14 cellular contexts compared by ENCODE assay signal in the genomic region with DNA sequence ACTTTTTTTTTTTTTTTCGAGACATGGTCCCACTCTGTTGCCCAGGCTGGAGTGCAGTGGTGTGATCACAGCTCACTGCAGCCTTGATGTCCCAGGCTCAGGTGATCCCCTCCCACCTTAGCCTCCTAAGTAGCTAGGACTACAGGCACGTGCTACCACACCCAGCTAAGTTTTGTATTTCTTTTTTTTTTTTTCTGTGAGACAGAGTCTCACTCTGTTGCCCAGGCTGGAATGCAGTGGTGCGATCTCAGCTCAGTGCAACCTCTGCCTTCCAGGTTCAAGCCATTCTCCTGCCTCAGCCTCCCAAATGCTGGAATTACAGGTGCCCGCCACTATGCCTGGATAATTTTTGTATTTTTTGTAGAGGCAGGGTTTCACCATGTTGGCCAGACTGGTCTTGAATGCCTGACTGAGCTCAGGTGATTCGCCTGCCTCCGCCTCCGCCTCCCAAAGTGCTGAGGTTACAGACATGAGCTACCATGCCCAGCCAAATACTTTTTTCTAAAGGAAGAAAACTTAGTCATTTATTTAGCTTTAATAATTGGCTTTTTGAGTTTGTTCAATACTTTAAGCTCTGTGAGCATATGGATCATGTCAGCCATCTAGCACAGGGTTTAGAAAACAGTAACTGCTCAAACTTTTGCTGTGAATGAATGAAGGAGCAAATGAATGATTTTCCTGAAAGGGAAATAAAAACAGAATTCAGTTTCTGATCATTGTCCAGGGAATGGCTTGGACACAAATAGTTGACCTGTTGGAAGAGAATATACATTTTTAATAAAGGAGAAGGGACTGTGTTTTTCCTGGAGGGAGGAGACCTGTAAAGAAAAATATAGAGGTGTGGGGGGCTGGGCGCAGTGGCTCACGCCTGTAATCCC. TPM values are rescaled to one million over a fixed set of nuclear protein-coding genes. Genes with fewer than 3 reads are reported as not detected.
DNase-seq lines count a peak whose midpoint lies in the region; ATAC-seq and TF ChIP-seq lines count a peak whose summit lies in the region.
"Had no signal": no experiment of that assay in that cellular context is flagged by ENCODE, and none has a peak within 500 bp of the region (broad histone marks: within the 10 kb centered on the region; RNA-seq: fewer than 3 reads in every experiment).

No MANE protein-coding gene starts in this region.

- no peak overlapping the region for H3K27ac ChIP-seq in colonic mucosa
- no peak overlapping the region for H3K27ac ChIP-seq in OCI-LY7 (ENCODE audit: low read depth, low read length, poor library complexity, severe bottlenecking)

- H3K27me3 Mint-ChIP-seq in type B pancreatic cell: no peaks in the 10 kb centered on the region
- H3K27me3 Mint-ChIP-seq: activated CD4-positive, alpha-beta T cell treated with anti-CD3 and anti-CD28 coated beads for 36 hours; IgD-negative memory B cell; naive thymus-derived CD8-positive, alpha-beta T cell had no signal

- H3K4me3 ChIP-seq in epithelial cell of esophagus (ENCODE audit: low read length): no peak overlapping the region
- H3K4me3 ChIP-seq in colonic mucosa: no peak overlapping the region
- no peak overlapping the region for H3K4me3 ChIP-seq in OCI-LY7 (ENCODE audit: low read depth, low read length, poor library complexity, severe bottlenecking)

- H3K4me2 ChIP-seq in OCI-LY7 (ENCODE audit: low read length): no peak overlapping the region

- intact Hi-C loops in colonic mucosa (cut with DNase I) (no loop called here), OCI-LY7 (cut with micrococcal nuclease; ENCODE audit: unreplicated experiment) (no loop called here)

- no peaks in the 10 kb centered on the region for H3K9me3 ChIP-seq in colonic mucosa
- no peaks in the 10 kb centered on the region for H3K9me3 ChIP-seq in OCI-LY7 (ENCODE audit: low read length)
- H3K9me3 ChIP-seq: BE2C had no signal

- H3K4me3 Mint-ChIP-seq in type B pancreatic cell: no peak overlapping the region
- H3K4me3 Mint-ChIP-seq: activated CD4-positive, alpha-beta T cell treated with anti-CD3 and anti-CD28 coated beads for 36 hours; naive thymus-derived CD8-positive, alpha-beta T cell had no signal

- CTCF ChIA-PET in OCI-LY7 (lab: Charles Lee; ENCODE audit: unreplicated experiment): no interaction called here

- no peak overlapping the region for H2AFZ ChIP-seq in OCI-LY7 (ENCODE audit: low read length)

- TF ChIP-seq CTCF in epithelial cell of esophagus (IDR thresholded peaks at IDR 0.05; ENCODE audit: insufficient read depth, low read depth, low read length, missing control alignments) (no peak), colonic mucosa (IDR thresholded peaks at IDR 0.05) (no peak), type B pancreatic cell (conservative IDR thresholded peaks at IDR 0.05) (no peak), OCI-LY7 (conservative IDR thresholded peaks at IDR 0.05; ENCODE audit: low read length) (no peak)

- H3K36me3 ChIP-seq in colonic mucosa (no peaks in the 10 kb centered on the region), OCI-LY7 (ENCODE audit: insufficient read depth, low read length) (peaks cover 2% of the 10 kb centered on the region)
- H3K36me3 ChIP-seq: BE2C had no signal

- peaks cover 80% of the 10 kb centered on the region; the same call in 1 of the 2 replicates for H3K79me2 ChIP-seq in OCI-LY7 (ENCODE audit: insufficient read depth, low read depth, low read length)

- H3K9me3 Mint-ChIP-seq in type B pancreatic cell: no peaks in the 10 kb centered on the region
- H3K9me3 Mint-ChIP-seq: IgD-negative memory B cell; naive thymus-derived CD8-positive, alpha-beta T cell had no signal

- H3K9me2 ChIP-seq in OCI-LY7 (ENCODE audit: insufficient read depth, low read length): no peaks in the 10 kb centered on the region

- no peak overlapping the region for H3K27ac Mint-ChIP-seq in type B pancreatic cell
- H3K27ac Mint-ChIP-seq: activated CD4-positive, alpha-beta T cell treated with anti-CD3 and anti-CD28 coated beads for 36 hours had no signal

- peak; percentile 74 for DNase-seq in epithelial cell of esophagus (ENCODE audit: low read depth)
- DNase-seq in colonic mucosa: no peak
- no peak for DNase-seq in type B pancreatic cell (ENCODE audit: extremely low spot score, unreplicated experiment)
- no peak for DNase-seq in OCI-LY7 (ENCODE audit: low spot score)
- no peak for DNase-seq in LoVo (ENCODE audit: low spot score)
- DNase-seq: BE2C; left colon; naive thymus-derived CD8-positive, alpha-beta T cell; NCI-H1694 had no signal

- ATAC-seq in GM18508 (IDR thresholded peaks at IDR 0.05; ENCODE audit: insufficient read depth, unreplicated experiment) (peak; percentile 3), GM21526 (IDR thresholded peaks at IDR 0.05; ENCODE audit: low FRiP score, unreplicated experiment) (peak; percentile 14), HG03097 (IDR thresholded peaks at IDR 0.05; ENCODE audit: low FRiP score, unreplicated experiment) (peak; percentile 2)
- ATAC-seq: left colon; naive thymus-derived CD8-positive, alpha-beta T cell had no signal

- no TSS peak for BruUV-seq in OCI-LY7 (replicated peaks; lab: Mats Ljungman, UMichigan)

- no peaks in the 10 kb centered on the region for H3K27me3 ChIP-seq in colonic mucosa
- H3K27me3 ChIP-seq: BE2C had no signal

- H3K36me3 Mint-ChIP-seq in type B pancreatic cell: peaks cover 9% of the 10 kb centered on the region

- H3K4me1 ChIP-seq in colonic mucosa: no peaks in the 10 kb centered on the region
- H3K4me1 ChIP-seq in OCI-LY7 (ENCODE audit: insufficient read depth, low read length, poor library complexity, severe bottlenecking): peaks cover 37% of the 10 kb centered on the region
- H3K4me1 ChIP-seq: BE2C had no signal

- peaks cover 32% of the 10 kb centered on the region for H3K4me1 Mint-ChIP-seq in type B pancreatic cell (ENCODE audit: unreplicated experiment)

- POLR2A ChIA-PET in OCI-LY7 (lab: Charles Lee): interaction anchor here (0.5 to 2.2 kb wide), 6 partner anchors 9 to 1018 kb away, joined by 4 to 11 read pairs (median 6); no protein-coding TSS in a partner anchor

- H3K9ac ChIP-seq in colonic mucosa (ENCODE audit: low read depth in 2 of 2, low read length in 2 of 2): no peak overlapping the region

- peaks cover 59% of the 10 kb centered on the region for H4K20me1 ChIP-seq in OCI-LY7 (ENCODE audit: insufficient read depth, low read length)

RNA-seq across cellular contexts. Expression of a gene that starts 26.0 kb away (rescaled TPM):
- 10 to 100 TPM; 68.6 to 81.7 TPM for total RNA-seq in colonic mucosa
- total RNA-seq in type B pancreatic cell (ENCODE audit: low replicate concordance): 93.2 and 110 TPM in 2 replicates
- 96.7 and 126 TPM in 2 replicates for total RNA-seq in OCI-LY7 (2014; rRNA removed; shearing (Covaris generic))
- 142 and 167 TPM in 2 replicates for total RNA-seq in OCI-LY7 (2022)
